9 cellular contexts compared by ENCODE assay signal in genomic region chr1:38728176-38728908, GRCh38.
DNase-seq lines count a peak whose midpoint lies in the region; ATAC-seq, FAIRE-seq and TF ChIP-seq lines count a peak whose summit lies in the region.
"Had no signal": no experiment of that assay in that cellular context is flagged by ENCODE, and none has a peak within 500 bp of the region (broad histone marks: within the 10 kb centered on the region; RNA-seq: fewer than 3 reads in every experiment).

No MANE protein-coding gene starts in this region.

- H3K27ac ChIP-seq in heart right ventricle = peak overlapping the region in 3 of 10 donors; percentile 15 to 33 (median 26)

- H3K4me3 ChIP-seq in HAP-1 (no peak overlapping the region), heart right ventricle (peak overlapping the region in 2 of 10 donors; percentile 3 to 23)

- POLR2A ChIA-PET in WTC11 (lab: Charles Lee) = interaction anchor here (0.6 kb wide), 1 partner anchor 277 kb away, joined by 4 read pairs; no protein-coding TSS in a partner anchor

- intact Hi-C loops in heart right ventricle (cut with DNase I) = loop anchor here in 1 of 10 donors (10.0 kb wide), 1 partner anchor 114 kb away; no protein-coding TSS in a partner anchor

- H3K4me3 Mint-ChIP-seq in WTC11 = peak overlapping the region; percentile 57

- no peak for TF ChIP-seq CTCF in WTC11 (IDR thresholded peaks at IDR 0.05)
- TF ChIP-seq CTCF in heart right ventricle (IDR thresholded peaks at IDR 0.05) = no peak

- DNase-seq in HAP-1 (ENCODE audit: low spot score in 2 of 2) (peak; percentile 58 to 80), WTC11 (ENCODE audit: low spot score) (no peak), heart right ventricle (peak; percentile 55 to 64), renal cortical epithelial cell (ENCODE audit: low read depth) (peak; percentile 25), GM12891 (ENCODE audit: insufficient read length, low spot score) (no peak)
- DNase-seq in stimulated activated CD4-positive, alpha-beta T cell treated with anti-CD3 and anti-CD28 coated beads, Interleukin-1b, Interleukin-23, amount 100 ng/mL, for 48 hours = no peak

- in situ Hi-C loops in HAP-1 (cut with MboI; ENCODE audit: low sequenced_read_pairs) = no loop called here

- peaks cover 76% of the 10 kb centered on the region for H3K4me1 Mint-ChIP-seq in WTC11

- H3K27me3 Mint-ChIP-seq in WTC11 (ENCODE audit: low read depth) = peaks cover 27% of the 10 kb centered on the region

- no peaks in the 10 kb centered on the region for H3K36me3 Mint-ChIP-seq in WTC11

- peak overlapping the region; percentile 83 for H3K27ac Mint-ChIP-seq in WTC11

- ATAC-seq in WTC11 (peak; percentile 31), heart right ventricle (peak; percentile 83 to 93 (median 86)), GM19324 (IDR thresholded peaks at IDR 0.05; ENCODE audit: low FRiP score, unreplicated experiment) (no peak), GM21447 (IDR thresholded peaks at IDR 0.05; ENCODE audit: unreplicated experiment) (no peak)

- TF ChIP-seq POLR2A in GM12891 (IDR thresholded peaks at IDR 0.05; ENCODE audit: low read depth, low read length) = no peak

- CTCF ChIA-PET in WTC11 (lab: Charles Lee) = interaction anchor here (0.6 to 3.0 kb wide), 8 partner anchors 19 to 371 kb away, joined by 3 to 8 read pairs (median 4); no protein-coding TSS in a partner anchor

- H3K27me3 ChIP-seq in HAP-1 (ENCODE audit: low read depth) (no peaks in the 10 kb centered on the region), heart right ventricle (peaks cover 0 to 67% (median 13%) of the 10 kb centered on the region in 7 donors)

- H3K4me1 ChIP-seq in HAP-1 (peaks cover 40% of the 10 kb centered on the region), heart right ventricle (peaks cover 2 to 25% (median 15%) of the 10 kb centered on the region in 9 donors)

- no peaks in the 10 kb centered on the region for H3K36me3 ChIP-seq in HAP-1 (replicated peaks)
- H3K36me3 ChIP-seq in heart right ventricle = no peaks in the 10 kb centered on the region

- no peak for FAIRE-seq in GM12891 (lab: Jason Lieb, UNC)
- FAIRE-seq: GM19239 had no signal

- H3K9me3 ChIP-seq in HAP-1 (no peaks in the 10 kb centered on the region; the same call in 1 of the 2 replicates), heart right ventricle (no peaks in the 10 kb centered on the region)

- no peaks in the 10 kb centered on the region for H3K9me3 Mint-ChIP-seq in WTC11

- 5 to 7% methylated on average over 14 of the region's 14 CpGs for WGBS in heart right ventricle, 2 donors

TF ChIP-seq in WTC11, 78 proteins besides CTCF, POLR2A, EP300 and RAD21 (continues in another document):
- TF ChIP-seq GRHL2 (CRISPR knock-in tag; IDR thresholded peaks at IDR 0.05; ENCODE audit: insufficient replicate concordance, severe bottlenecking) (no peak), OVOL2 (CRISPR knock-in tag; IDR thresholded peaks at IDR 0.05; ENCODE audit: borderline replicate concordance) (no peak), ZBTB21 (CRISPR knock-in tag; IDR thresholded peaks at IDR 0.05; ENCODE audit: borderline replicate concordance) (no peak), ZNF425 (CRISPR knock-in tag; conservative IDR thresholded peaks at IDR 0.05) (no peak), ZNF671 (CRISPR knock-in tag; IDR thresholded peaks at IDR 0.05) (no peak), TP53 (CRISPR knock-in tag; IDR thresholded peaks at IDR 0.05) (no peak), NFE2L1 (CRISPR knock-in tag; IDR thresholded peaks at IDR 0.05) (no peak), ZNF396 (CRISPR knock-in tag; IDR thresholded peaks at IDR 0.05; ENCODE audit: borderline replicate concordance) (no peak), TEAD4 (CRISPR knock-in tag; IDR thresholded peaks at IDR 0.05) (no peak), NFYB (CRISPR knock-in tag; conservative IDR thresholded peaks at IDR 0.05; ENCODE audit: low read depth) (no peak)
- TF ChIP-seq, protein P1, sequence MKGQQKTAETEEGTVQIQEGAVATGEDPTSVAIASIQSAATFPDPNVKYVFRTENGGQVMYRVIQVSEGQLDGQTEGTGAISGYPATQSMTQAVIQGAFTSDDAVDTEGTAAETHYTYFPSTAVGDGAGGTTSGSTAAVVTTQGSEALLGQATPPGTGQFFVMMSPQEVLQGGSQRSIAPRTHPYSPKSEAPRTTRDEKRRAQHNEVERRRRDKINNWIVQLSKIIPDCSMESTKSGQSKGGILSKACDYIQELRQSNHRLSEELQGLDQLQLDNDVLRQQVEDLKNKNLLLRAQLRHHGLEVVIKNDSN (CRISPR knock-in tag; IDR thresholded peaks at IDR 0.05) = no peak

TF ChIP-seq in GM12891, 5 proteins besides CTCF, POLR2A, EP300 and RAD21:
- no peak for TF ChIP-seq PAX5 (IDR thresholded peaks at IDR 0.05; ENCODE audit: insufficient read depth, low read length, severe bottlenecking)
- TF ChIP-seq POLR2AphosphoS5 (IDR thresholded peaks at IDR 0.05; ENCODE audit: low read depth, low read length) = no peak
- TF ChIP-seq SPI1 (IDR thresholded peaks at IDR 0.05; ENCODE audit: low read depth, low read length) = no peak
- TF ChIP-seq POU2F2 (IDR thresholded peaks at IDR 0.05; ENCODE audit: low read depth, low read length) = no peak
- no peak for TF ChIP-seq TAF1 (IDR thresholded peaks at IDR 0.05; ENCODE audit: low read depth, low read length)

Comparison
In these comparisons a context has a peak if more than half of its experiments do, and no peak if none do; other contexts are left out.
1. DNase-seq: peak in HAP-1 (2 of 2), heart right ventricle (2 of 2) and renal cortical epithelial cell (single experiment); none in WTC11 (single experiment), stimulated activated CD4-positive, alpha-beta T cell treated with anti-CD3 and anti-CD28 coated beads, Interleukin-1b, Interleukin-23, amount 100 ng/mL, for 48 hours (single experiment) and GM12891 (single experiment).
2. ATAC-seq: peak in WTC11 (single experiment) and heart right ventricle (8 of 8); none in GM19324 (single experiment) and GM21447 (single experiment).